18 cellular contexts compared by ENCODE assay signal in the genomic region with DNA sequence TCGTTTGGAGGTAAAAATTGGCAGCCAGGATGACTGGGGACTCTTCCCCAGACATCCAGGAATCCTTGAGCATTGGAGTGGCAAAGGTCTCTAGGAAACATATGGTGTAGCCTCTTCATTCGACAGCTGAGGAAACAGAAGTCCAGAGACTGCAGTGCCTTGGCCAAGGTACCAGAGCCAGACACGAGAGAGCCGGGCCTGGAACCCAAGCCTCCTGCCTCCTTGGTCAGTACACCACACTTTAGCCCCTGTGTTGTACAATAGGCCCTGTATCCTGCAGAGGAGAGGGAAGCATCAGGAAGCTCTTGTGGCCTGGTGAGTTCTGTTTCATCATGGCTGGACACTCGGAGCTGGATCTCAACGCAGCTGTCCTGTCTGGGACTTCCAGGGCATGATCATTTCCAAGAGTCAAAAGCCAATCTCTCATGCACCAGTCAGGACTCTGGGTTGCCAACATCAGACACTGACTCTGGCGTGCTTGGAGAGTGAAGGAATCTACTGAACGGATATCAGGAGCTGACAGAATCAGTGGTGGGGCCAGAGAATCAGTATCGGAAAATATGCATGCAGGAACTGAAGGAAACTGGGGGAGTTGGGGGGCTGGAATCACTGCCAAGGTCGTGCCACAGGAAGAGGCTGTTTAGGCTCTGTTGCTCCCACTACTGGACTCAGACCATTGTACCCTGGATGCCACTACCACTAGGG. TPM values are rescaled to one million over a fixed set of nuclear protein-coding genes. Genes with fewer than 3 reads are reported as not detected.
A peak's percentile ranks its signal among the peaks of the same experiment; 100 is the strongest.
DNase-seq lines count a peak whose midpoint lies in the region; TF ChIP-seq lines count a peak whose summit lies in the region.
"Had no signal": no experiment of that assay in that cellular context is flagged by ENCODE, and none has a peak within 500 bp of the region (broad histone marks: within the 10 kb centered on the region; RNA-seq: fewer than 3 reads in every experiment).

No MANE protein-coding gene starts in this region.

- intact Hi-C loops in activated CD4-positive, alpha-beta T cell treated with anti-CD3 and anti-CD28 coated beads, Interleukin-2, amount 10 ng/mL, durations not matched to agents 24 days and 14 days (cut with micrococcal nuclease), result no loop called here

- H3K27me3 Mint-ChIP-seq in activated CD4-positive, alpha-beta T cell treated with anti-CD3 and anti-CD28 coated beads, Interleukin-2, amount 10 ng/mL, durations not matched to agents 24 days and 14 days, result peaks cover 28% of the 10 kb centered on the region
- H3K27me3 Mint-ChIP-seq in glutamatergic neuron (ENCODE audit: unreplicated experiment), result peaks cover 7% of the 10 kb centered on the region
- peaks cover 40% of the 10 kb centered on the region for H3K27me3 Mint-ChIP-seq in endodermal cell (ENCODE audit: insufficient read depth)

- H3K27ac ChIP-seq in endodermal cell (ENCODE audit: low read depth, low read length), result no peak overlapping the region
- H3K27ac ChIP-seq: 22Rv1; A549; BLaER1 treated with 17β-estradiol and CSF1 and Interleukin-3, amounts not matched to agents 10 nM and 100 nM; C4-2B had no signal

- H3K4me3 ChIP-seq in endodermal cell (ENCODE audit: low read length), result no peak overlapping the region
- H3K4me3 ChIP-seq: A549; BLaER1 treated with 17β-estradiol and CSF1 and Interleukin-3, amounts not matched to agents 10 nM and 100 nM had no signal

- no peaks in the 10 kb centered on the region for H3K9me3 ChIP-seq in endodermal cell (ENCODE audit: control insufficient read depth, low read length)
- H3K9me3 ChIP-seq: A549, Caco-2 had no signal

- no peaks in the 10 kb centered on the region for H3K36me3 ChIP-seq in endodermal cell (ENCODE audit: control insufficient read depth, insufficient read depth, low read length)
- H3K36me3 ChIP-seq: BLaER1 treated with 17β-estradiol and CSF1 and Interleukin-3, amounts not matched to agents 10 nM and 100 nM had no signal

- H3K27me3 ChIP-seq in endodermal cell (ENCODE audit: control insufficient read depth, insufficient read depth, low read length, poor library complexity, severe bottlenecking), result peaks cover 37% of the 10 kb centered on the region

- no peak overlapping the region for H3K9ac ChIP-seq in endodermal cell (ENCODE audit: extremely low read depth, low read length, poor library complexity, severe bottlenecking)
- H3K9ac ChIP-seq: BLaER1 treated with 17β-estradiol and CSF1 and Interleukin-3, amounts not matched to agents 10 nM and 100 nM had no signal

- H3K9me3 Mint-ChIP-seq in activated CD4-positive, alpha-beta T cell treated with anti-CD3 and anti-CD28 coated beads, Interleukin-2, amount 10 ng/mL, durations not matched to agents 24 days and 14 days, result no peaks in the 10 kb centered on the region
- H3K9me3 Mint-ChIP-seq in glutamatergic neuron (ENCODE audit: unreplicated experiment) (peaks cover 4% of the 10 kb centered on the region), endodermal cell (no peaks in the 10 kb centered on the region)
- H3K9me3 Mint-ChIP-seq: CD4-positive, alpha-beta T cell; CD8-positive, alpha-beta T cell had no signal

- no peak overlapping the region for H3K4me3 Mint-ChIP-seq in activated CD4-positive, alpha-beta T cell treated with anti-CD3 and anti-CD28 coated beads, Interleukin-2, amount 10 ng/mL, durations not matched to agents 24 days and 14 days
- H3K4me3 Mint-ChIP-seq in glutamatergic neuron (ENCODE audit: unreplicated experiment) (no peak overlapping the region), endodermal cell (no peak overlapping the region)
- H3K4me3 Mint-ChIP-seq: B cell; CD4-positive, alpha-beta T cell; CD8-positive, alpha-beta T cell had no signal

- H3K4me1 Mint-ChIP-seq in activated CD4-positive, alpha-beta T cell treated with anti-CD3 and anti-CD28 coated beads, Interleukin-2, amount 10 ng/mL, durations not matched to agents 24 days and 14 days, result no peaks in the 10 kb centered on the region
- H3K4me1 Mint-ChIP-seq in glutamatergic neuron (ENCODE audit: low read depth, unreplicated experiment), result no peaks in the 10 kb centered on the region
- peaks cover 2% of the 10 kb centered on the region for H3K4me1 Mint-ChIP-seq in endodermal cell

- peak; percentile 27 for DNase-seq in activated CD4-positive, alpha-beta T cell treated with anti-CD3 and anti-CD28 coated beads, Interleukin-2, amount 10 ng/mL, durations not matched to agents 24 days and 14 days
- DNase-seq in activated CD4-positive, alpha-beta T cell treated with anti-CD3 and anti-CD28 coated beads, Interleukin-2, amount 50 U/mL, for 48 hours, result no peak
- peak; percentile 22 for DNase-seq in ecto neural progenitor cell (ENCODE audit: low spot score)
- DNase-seq in glutamatergic neuron, result no peak
- DNase-seq in globus pallidus (ENCODE audit: low spot score), result no peak
- no peak for DNase-seq in endodermal cell
- DNase-seq: AML-193; Caco-2; Calu3; CD4-positive, alpha-beta T cell; CD8-positive, alpha-beta T cell; DMS79 treated with DMSO at 0.1 percent for 48 hours; GF-D8 had no signal

- H3K36me3 Mint-ChIP-seq in activated CD4-positive, alpha-beta T cell treated with anti-CD3 and anti-CD28 coated beads, Interleukin-2, amount 10 ng/mL, durations not matched to agents 24 days and 14 days (ENCODE audit: low read depth), result no peaks in the 10 kb centered on the region
- H3K36me3 Mint-ChIP-seq in glutamatergic neuron (ENCODE audit: unreplicated experiment), result no peaks in the 10 kb centered on the region
- no peaks in the 10 kb centered on the region for H3K36me3 Mint-ChIP-seq in endodermal cell (ENCODE audit: low read depth)
- H3K36me3 Mint-ChIP-seq: CD8-positive, alpha-beta T cell had no signal

- WGBS in endodermal cell (ENCODE audit: insufficient coverage in 1 of 2, insufficient read length in 1 of 2), 2 experiments, result 86 to 92% methylated on average over 9 to 10 of the region's 10 CpGs

- TF ChIP-seq CTCF in glutamatergic neuron (IDR thresholded peaks at IDR 0.05; ENCODE audit: partially characterized antibody, unreplicated experiment) (no peak), endodermal cell (conservative IDR thresholded peaks at IDR 0.05) (no peak)

- H3K27ac Mint-ChIP-seq in activated CD4-positive, alpha-beta T cell treated with anti-CD3 and anti-CD28 coated beads, Interleukin-2, amount 10 ng/mL, durations not matched to agents 24 days and 14 days, result no peak overlapping the region
- H3K27ac Mint-ChIP-seq in glutamatergic neuron (ENCODE audit: unreplicated experiment), result peak overlapping the region; percentile 43
- H3K27ac Mint-ChIP-seq in endodermal cell, result no peak overlapping the region
- H3K27ac Mint-ChIP-seq: B cell; CD4-positive, alpha-beta T cell; CD8-positive, alpha-beta T cell had no signal

- H3K4me1 ChIP-seq in endodermal cell (ENCODE audit: control insufficient read depth, insufficient read depth, low read length), result no peaks in the 10 kb centered on the region
- H3K4me1 ChIP-seq: A549, Caco-2 had no signal

RNA-seq across cellular contexts. Expression of a gene that starts 6.4 kb away (rescaled TPM):
- total RNA-seq in activated CD4-positive, alpha-beta T cell treated with anti-CD3 and anti-CD28 coated beads, Interleukin-2, amount 10 ng/mL, durations not matched to agents 24 days and 14 days, result 0.64 and 0.65 TPM in 2 replicates
- total RNA-seq in glutamatergic neuron (ENCODE audit: unreplicated experiment), result 8.5 TPM
- 1 to 10 TPM; 1.1 to 1.2 TPM for total RNA-seq in endodermal cell
- polyA plus RNA-seq in endodermal cell (2013, experiment 1 of 2), result 2.2 TPM
- polyA plus RNA-seq in endodermal cell (2013, experiment 2 of 2), result 2.2 TPM

Comparison
In these comparisons a context has a peak if more than half of its experiments do, and no peak if none do; other contexts are left out.
1. DNase-seq: peak in activated CD4-positive, alpha-beta T cell treated with anti-CD3 and anti-CD28 coated beads, Interleukin-2, amount 10 ng/mL, durations not matched to agents 24 days and 14 days (single experiment) and ecto neural progenitor cell (single experiment); none in activated CD4-positive, alpha-beta T cell treated with anti-CD3 and anti-CD28 coated beads, Interleukin-2, amount 50 U/mL, for 48 hours (0 of 2), glutamatergic neuron (single experiment), globus pallidus (single experiment) and endodermal cell (single experiment).